In genomic region chr12:108768591-108769500, GRCh38 we compare ENCODE assay signal across 1 cellular context.
A peak's percentile ranks its signal among the peaks of the same experiment; 100 is the strongest.
TF ChIP-seq lines count a peak whose summit lies in the region.

No MANE protein-coding gene starts in this region.

TF ChIP-seq in K562, 482 proteins besides CTCF, POLR2A, EP300 and RAD21 (continued from another document):
- no peak for TF ChIP-seq SMAD2 (IDR thresholded peaks at IDR 0.05; ENCODE audit: low read depth, low read length)
- no peak for TF ChIP-seq ZHX1 (conservative IDR thresholded peaks at IDR 0.05; ENCODE audit: low read length)
- TF ChIP-seq ADNP (tag; IDR thresholded peaks at IDR 0.05): peak; percentile 98
- peak; percentile 62; the same call in 1 of the 2 replicates for TF ChIP-seq CBX1 (IDR thresholded peaks at IDR 0.05; ENCODE audit: low read depth)
- no peak for TF ChIP-seq BACH1 (tag; IDR thresholded peaks at IDR 0.05)
- no peak for TF ChIP-seq ZNF41 (CRISPR knock-in tag; conservative IDR thresholded peaks at IDR 0.05)
- TF ChIP-seq CBFA2T2 (conservative IDR thresholded peaks at IDR 0.05): no peak
- peak; percentile 74 to 82 for TF ChIP-seq KDM1A (IDR thresholded peaks at IDR 0.05)
- TF ChIP-seq MECOM (CRISPR knock-in tag; IDR thresholded peaks at IDR 0.05): no peak
- no peak for TF ChIP-seq ZNF766 (CRISPR knock-in tag; conservative IDR thresholded peaks at IDR 0.05)
- TF ChIP-seq, protein P1, sequence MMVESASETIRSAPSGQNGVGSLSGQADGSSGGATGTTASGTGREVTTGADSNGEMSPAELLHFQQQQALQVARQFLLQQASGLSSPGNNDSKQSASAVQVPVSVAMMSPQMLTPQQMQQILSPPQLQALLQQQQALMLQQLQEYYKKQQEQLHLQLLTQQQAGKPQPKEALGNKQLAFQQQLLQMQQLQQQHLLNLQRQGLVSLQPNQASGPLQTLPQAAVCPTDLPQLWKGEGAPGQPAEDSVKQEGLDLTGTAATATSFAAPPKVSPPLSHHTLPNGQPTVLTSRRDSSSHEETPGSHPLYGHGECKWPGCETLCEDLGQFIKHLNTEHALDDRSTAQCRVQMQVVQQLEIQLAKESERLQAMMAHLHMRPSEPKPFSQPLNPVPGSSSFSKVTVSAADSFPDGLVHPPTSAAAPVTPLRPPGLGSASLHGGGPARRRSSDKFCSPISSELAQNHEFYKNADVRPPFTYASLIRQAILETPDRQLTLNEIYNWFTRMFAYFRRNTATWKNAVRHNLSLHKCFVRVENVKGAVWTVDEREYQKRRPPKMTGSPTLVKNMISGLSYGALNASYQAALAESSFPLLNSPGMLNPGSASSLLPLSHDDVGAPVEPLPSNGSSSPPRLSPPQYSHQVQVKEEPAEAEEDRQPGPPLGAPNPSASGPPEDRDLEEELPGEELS (CRISPR knock-in tag; IDR thresholded peaks at IDR 0.05; ENCODE audit: borderline replicate concordance): no peak
- TF ChIP-seq SMARCA5 (IDR thresholded peaks at IDR 0.05): peak; percentile 85; the same call in 1 of the 2 replicates
- TF ChIP-seq, protein P2, sequence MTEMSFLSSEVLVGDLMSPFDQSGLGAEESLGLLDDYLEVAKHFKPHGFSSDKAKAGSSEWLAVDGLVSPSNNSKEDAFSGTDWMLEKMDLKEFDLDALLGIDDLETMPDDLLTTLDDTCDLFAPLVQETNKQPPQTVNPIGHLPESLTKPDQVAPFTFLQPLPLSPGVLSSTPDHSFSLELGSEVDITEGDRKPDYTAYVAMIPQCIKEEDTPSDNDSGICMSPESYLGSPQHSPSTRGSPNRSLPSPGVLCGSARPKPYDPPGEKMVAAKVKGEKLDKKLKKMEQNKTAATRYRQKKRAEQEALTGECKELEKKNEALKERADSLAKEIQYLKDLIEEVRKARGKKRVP (CRISPR knock-in tag; IDR thresholded peaks at IDR 0.05): no peak
- no peak for TF ChIP-seq PHTF2 (CRISPR knock-in tag; IDR thresholded peaks at IDR 0.05)
- peak; percentile 39 for TF ChIP-seq CHD4 (IDR thresholded peaks at IDR 0.05; ENCODE audit: insufficient read depth, insufficient replicate concordance, low read depth, low read length, poor library complexity, severe bottlenecking)
- TF ChIP-seq RCOR1 (IDR thresholded peaks at IDR 0.05; ENCODE audit: borderline replicate concordance in 1 of 2, low read depth in 2 of 2, low read length in 2 of 2): 0 out of 4 replicates have a peak, but pooled peaks of 1 of the 2 experiments have one; percentile 53
- TF ChIP-seq, protein P3, sequence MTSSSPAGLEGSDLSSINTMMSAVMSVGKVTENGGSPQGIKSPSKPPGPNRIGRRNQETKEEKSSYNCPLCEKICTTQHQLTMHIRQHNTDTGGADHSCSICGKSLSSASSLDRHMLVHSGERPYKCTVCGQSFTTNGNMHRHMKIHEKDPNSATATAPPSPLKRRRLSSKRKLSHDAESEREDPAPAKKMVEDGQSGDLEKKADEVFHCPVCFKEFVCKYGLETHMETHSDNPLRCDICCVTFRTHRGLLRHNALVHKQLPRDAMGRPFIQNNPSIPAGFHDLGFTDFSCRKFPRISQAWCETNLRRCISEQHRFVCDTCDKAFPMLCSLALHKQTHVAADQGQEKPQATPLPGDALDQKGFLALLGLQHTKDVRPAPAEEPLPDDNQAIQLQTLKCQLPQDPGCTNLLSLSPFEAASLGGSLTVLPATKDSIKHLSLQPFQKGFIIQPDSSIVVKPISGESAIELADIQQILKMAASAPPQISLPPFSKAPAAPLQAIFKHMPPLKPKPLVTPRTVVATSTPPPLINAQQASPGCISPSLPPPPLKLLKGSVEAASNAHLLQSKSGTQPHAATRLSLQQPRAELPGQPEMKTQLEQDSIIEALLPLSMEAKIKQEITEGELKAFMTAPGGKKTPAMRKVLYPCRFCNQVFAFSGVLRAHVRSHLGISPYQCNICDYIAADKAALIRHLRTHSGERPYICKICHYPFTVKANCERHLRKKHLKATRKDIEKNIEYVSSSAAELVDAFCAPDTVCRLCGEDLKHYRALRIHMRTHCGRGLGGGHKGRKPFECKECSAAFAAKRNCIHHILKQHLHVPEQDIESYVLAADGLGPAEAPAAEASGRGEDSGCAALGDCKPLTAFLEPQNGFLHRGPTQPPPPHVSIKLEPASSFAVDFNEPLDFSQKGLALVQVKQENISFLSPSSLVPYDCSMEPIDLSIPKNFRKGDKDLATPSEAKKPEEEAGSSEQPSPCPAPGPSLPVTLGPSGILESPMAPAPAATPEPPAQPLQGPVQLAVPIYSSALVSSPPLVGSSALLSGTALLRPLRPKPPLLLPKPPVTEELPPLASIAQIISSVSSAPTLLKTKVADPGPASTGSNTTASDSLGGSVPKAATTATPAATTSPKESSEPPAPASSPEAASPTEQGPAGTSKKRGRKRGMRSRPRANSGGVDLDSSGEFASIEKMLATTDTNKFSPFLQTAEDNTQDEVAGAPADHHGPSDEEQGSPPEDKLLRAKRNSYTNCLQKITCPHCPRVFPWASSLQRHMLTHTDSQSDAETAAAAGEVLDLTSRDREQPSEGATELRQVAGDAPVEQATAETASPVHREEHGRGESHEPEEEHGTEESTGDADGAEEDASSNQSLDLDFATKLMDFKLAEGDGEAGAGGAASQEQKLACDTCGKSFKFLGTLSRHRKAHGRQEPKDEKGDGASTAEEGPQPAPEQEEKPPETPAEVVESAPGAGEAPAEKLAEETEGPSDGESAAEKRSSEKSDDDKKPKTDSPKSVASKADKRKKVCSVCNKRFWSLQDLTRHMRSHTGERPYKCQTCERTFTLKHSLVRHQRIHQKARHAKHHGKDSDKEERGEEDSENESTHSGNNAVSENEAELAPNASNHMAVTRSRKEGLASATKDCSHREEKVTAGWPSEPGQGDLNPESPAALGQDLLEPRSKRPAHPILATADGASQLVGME (CRISPR knock-in tag; IDR thresholded peaks at IDR 0.05): no peak
- TF ChIP-seq HDAC2 (IDR thresholded peaks at IDR 0.05): peak; percentile 79; the same call in 1 of the 2 replicates
- TF ChIP-seq, protein P4, sequence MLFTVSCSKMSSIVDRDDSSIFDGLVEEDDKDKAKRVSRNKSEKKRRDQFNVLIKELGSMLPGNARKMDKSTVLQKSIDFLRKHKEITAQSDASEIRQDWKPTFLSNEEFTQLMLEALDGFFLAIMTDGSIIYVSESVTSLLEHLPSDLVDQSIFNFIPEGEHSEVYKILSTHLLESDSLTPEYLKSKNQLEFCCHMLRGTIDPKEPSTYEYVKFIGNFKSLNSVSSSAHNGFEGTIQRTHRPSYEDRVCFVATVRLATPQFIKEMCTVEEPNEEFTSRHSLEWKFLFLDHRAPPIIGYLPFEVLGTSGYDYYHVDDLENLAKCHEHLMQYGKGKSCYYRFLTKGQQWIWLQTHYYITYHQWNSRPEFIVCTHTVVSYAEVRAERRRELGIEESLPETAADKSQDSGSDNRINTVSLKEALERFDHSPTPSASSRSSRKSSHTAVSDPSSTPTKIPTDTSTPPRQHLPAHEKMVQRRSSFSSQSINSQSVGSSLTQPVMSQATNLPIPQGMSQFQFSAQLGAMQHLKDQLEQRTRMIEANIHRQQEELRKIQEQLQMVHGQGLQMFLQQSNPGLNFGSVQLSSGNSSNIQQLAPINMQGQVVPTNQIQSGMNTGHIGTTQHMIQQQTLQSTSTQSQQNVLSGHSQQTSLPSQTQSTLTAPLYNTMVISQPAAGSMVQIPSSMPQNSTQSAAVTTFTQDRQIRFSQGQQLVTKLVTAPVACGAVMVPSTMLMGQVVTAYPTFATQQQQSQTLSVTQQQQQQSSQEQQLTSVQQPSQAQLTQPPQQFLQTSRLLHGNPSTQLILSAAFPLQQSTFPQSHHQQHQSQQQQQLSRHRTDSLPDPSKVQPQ (CRISPR knock-in tag; IDR thresholded peaks at IDR 0.05; ENCODE audit: borderline replicate concordance): no peak
- TF ChIP-seq MAFK (IDR thresholded peaks at IDR 0.05; ENCODE audit: low read length): no peak
- TF ChIP-seq STAT5B (CRISPR knock-in tag; IDR thresholded peaks at IDR 0.05): no peak
- no peak for TF ChIP-seq HOXB6 (CRISPR knock-in tag; IDR thresholded peaks at IDR 0.05; ENCODE audit: borderline replicate concordance)
- TF ChIP-seq BCOR (IDR thresholded peaks at IDR 0.05): peak; percentile 93
- peak; percentile 94 for TF ChIP-seq RBM25 (IDR thresholded peaks at IDR 0.05; ENCODE audit: low read depth, low read length, severe bottlenecking)
- no peak for TF ChIP-seq JUND (IDR thresholded peaks at IDR 0.05; ENCODE audit: borderline replicate concordance, low read depth, low read length)
- TF ChIP-seq JUND (tag; IDR thresholded peaks at IDR 0.05; ENCODE audit: borderline replicate concordance, low read depth, low read length): no peak
- TF ChIP-seq FOXA3 (CRISPR knock-in tag; conservative IDR thresholded peaks at IDR 0.05 in 1 of 2, IDR thresholded peaks at IDR 0.05 in 1 of 2): no peak
- TF ChIP-seq, protein P5, sequence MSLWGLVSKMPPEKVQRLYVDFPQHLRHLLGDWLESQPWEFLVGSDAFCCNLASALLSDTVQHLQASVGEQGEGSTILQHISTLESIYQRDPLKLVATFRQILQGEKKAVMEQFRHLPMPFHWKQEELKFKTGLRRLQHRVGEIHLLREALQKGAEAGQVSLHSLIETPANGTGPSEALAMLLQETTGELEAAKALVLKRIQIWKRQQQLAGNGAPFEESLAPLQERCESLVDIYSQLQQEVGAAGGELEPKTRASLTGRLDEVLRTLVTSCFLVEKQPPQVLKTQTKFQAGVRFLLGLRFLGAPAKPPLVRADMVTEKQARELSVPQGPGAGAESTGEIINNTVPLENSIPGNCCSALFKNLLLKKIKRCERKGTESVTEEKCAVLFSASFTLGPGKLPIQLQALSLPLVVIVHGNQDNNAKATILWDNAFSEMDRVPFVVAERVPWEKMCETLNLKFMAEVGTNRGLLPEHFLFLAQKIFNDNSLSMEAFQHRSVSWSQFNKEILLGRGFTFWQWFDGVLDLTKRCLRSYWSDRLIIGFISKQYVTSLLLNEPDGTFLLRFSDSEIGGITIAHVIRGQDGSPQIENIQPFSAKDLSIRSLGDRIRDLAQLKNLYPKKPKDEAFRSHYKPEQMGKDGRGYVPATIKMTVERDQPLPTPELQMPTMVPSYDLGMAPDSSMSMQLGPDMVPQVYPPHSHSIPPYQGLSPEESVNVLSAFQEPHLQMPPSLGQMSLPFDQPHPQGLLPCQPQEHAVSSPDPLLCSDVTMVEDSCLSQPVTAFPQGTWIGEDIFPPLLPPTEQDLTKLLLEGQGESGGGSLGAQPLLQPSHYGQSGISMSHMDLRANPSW (CRISPR knock-in tag; IDR thresholded peaks at IDR 0.05): no peak
- TF ChIP-seq TEAD1 (CRISPR knock-in tag; IDR thresholded peaks at IDR 0.05): no peak
- TF ChIP-seq NCOA1 (IDR thresholded peaks at IDR 0.05; ENCODE audit: low read depth): no peak
- no peak for TF ChIP-seq LEF1 (IDR thresholded peaks at IDR 0.05)
- no peak for TF ChIP-seq SMARCB1 (IDR thresholded peaks at IDR 0.05; ENCODE audit: insufficient read length, low read depth)
- peak; percentile 14; the same call in 1 of the 2 replicates for TF ChIP-seq SPI1 (IDR thresholded peaks at IDR 0.05; ENCODE audit: borderline replicate concordance, low read depth, low read length)
